ENCODE assay signal across 20 cellular contexts in genomic region chr9:16519001-16519400, GRCh38.
DNase-seq lines count a peak whose midpoint lies in the region; ATAC-seq and TF ChIP-seq lines count a peak whose summit lies in the region.
"Had no signal": no experiment of that assay in that cellular context is flagged by ENCODE, and none has a peak within 500 bp of the region (broad histone marks: within the 10 kb centered on the region; RNA-seq: fewer than 3 reads in every experiment).

No MANE protein-coding gene starts in this region.

- WGBS in endodermal cell (ENCODE audit: insufficient coverage in 1 of 2, insufficient read length in 1 of 2), 2 experiments, result 51% methylated on average over 2 of the region's 2 CpGs; no CpG with 5 or more reads in 1 of the 2 experiments
- 93% methylated on average over 2 of the region's 2 CpGs for WGBS in mesenchymal stem cell

- H3K36me3 ChIP-seq in HUES48 (ENCODE audit: control insufficient read depth, insufficient read depth, low read length) (no peaks in the 10 kb centered on the region), endodermal cell (ENCODE audit: control insufficient read depth, insufficient read depth, low read length) (no peaks in the 10 kb centered on the region), mesenchymal stem cell (ENCODE audit: control insufficient read depth in 1 of 2, insufficient read depth in 2 of 2, low read depth in 1 of 2, low read length in 2 of 2) (peaks cover 0 to 23% of the 10 kb centered on the region in 2 experiments), stomach smooth muscle (ENCODE audit: control insufficient read depth in 2 of 2, insufficient read depth in 2 of 2, low read length in 2 of 2) (no peaks in the 10 kb centered on the region)

- H2BK12ac ChIP-seq in mesenchymal stem cell (ENCODE audit: low read length in 2 of 2), result no peak overlapping the region

- H3K9me3 Mint-ChIP-seq in endodermal cell, result peaks cover 17% of the 10 kb centered on the region

- H2BK120ac ChIP-seq in mesenchymal stem cell (ENCODE audit: low read depth, low read length), result peak overlapping the region; percentile 1

- H3K23ac ChIP-seq in mesenchymal stem cell (ENCODE audit: low read length in 2 of 2), result no peak overlapping the region

- H3K9ac ChIP-seq in HUES48 (ENCODE audit: low read depth, low read length), result no peak overlapping the region
- H3K9ac ChIP-seq in endodermal cell (ENCODE audit: extremely low read depth, low read length, poor library complexity, severe bottlenecking), result no peak overlapping the region
- H3K9ac ChIP-seq in mesenchymal stem cell (ENCODE audit: low read length), result no peak overlapping the region
- no peak overlapping the region for H3K9ac ChIP-seq in stomach smooth muscle (ENCODE audit: low read length in 2 of 2)

- ATAC-seq in HG03108 (IDR thresholded peaks at IDR 0.05; ENCODE audit: unreplicated experiment), result no peak
- no peak for ATAC-seq in foreskin keratinocyte

- peaks cover 11% of the 10 kb centered on the region for H3K36me3 Mint-ChIP-seq in endodermal cell (ENCODE audit: low read depth)
- H3K36me3 Mint-ChIP-seq: CD8-positive, alpha-beta memory T cell had no signal

- H3K27me3 ChIP-seq in HUES48 (ENCODE audit: control insufficient read depth, insufficient read depth, low read length) (no peaks in the 10 kb centered on the region), endodermal cell (ENCODE audit: control insufficient read depth, insufficient read depth, low read length, poor library complexity, severe bottlenecking) (no peaks in the 10 kb centered on the region), mesenchymal stem cell (ENCODE audit: control insufficient read depth in 1 of 2, insufficient read depth in 1 of 2, low read length in 2 of 2) (no peaks in the 10 kb centered on the region), stomach smooth muscle (ENCODE audit: control insufficient read depth in 1 of 2, insufficient read depth in 2 of 2, low read length in 2 of 2) (no peaks in the 10 kb centered on the region), foreskin keratinocyte (no peaks in the 10 kb centered on the region)

- no peak for TF ChIP-seq CTCF in endodermal cell (conservative IDR thresholded peaks at IDR 0.05)
- TF ChIP-seq CTCF in foreskin keratinocyte (conservative IDR thresholded peaks at IDR 0.05), result no peak

- peaks cover 22% of the 10 kb centered on the region for H3K79me1 ChIP-seq in mesenchymal stem cell (replicated peaks; ENCODE audit: low read length, poor library complexity, severe bottlenecking)

- no peaks in the 10 kb centered on the region for H3K27me3 Mint-ChIP-seq in endodermal cell (ENCODE audit: insufficient read depth)

- H3K27ac ChIP-seq in HUES48 (ENCODE audit: low read depth, low read length) (peak overlapping the region; percentile 67), endodermal cell (ENCODE audit: low read depth, low read length) (no peak overlapping the region), mesenchymal stem cell (ENCODE audit: low read length, poor library complexity, severe bottlenecking) (no peak overlapping the region), stomach smooth muscle (ENCODE audit: low read length) (peak overlapping the region; percentile 32), foreskin keratinocyte (no peak overlapping the region)
- H3K27ac ChIP-seq: SK-N-MC had no signal

- no peak overlapping the region for H2BK5ac ChIP-seq in mesenchymal stem cell (ENCODE audit: low read depth, low read length, poor library complexity, severe bottlenecking)

- H2AK5ac ChIP-seq in mesenchymal stem cell (ENCODE audit: low read length, severe bottlenecking), result no peak overlapping the region

- H3K4me3 Mint-ChIP-seq in endodermal cell, result no peak overlapping the region
- H3K4me3 Mint-ChIP-seq: CD8-positive, alpha-beta memory T cell had no signal

- DNase-seq in endodermal cell, result peak; percentile 58
- no peak for DNase-seq in mesenchymal stem cell
- DNase-seq in foreskin keratinocyte, result no peak
- no peak for DNase-seq in NCI-H1048 (lab: John Stamatoyannopoulos, UW)
- DNase-seq in MV-4-11 (lab: John Stamatoyannopoulos, UW), result no peak
- DNase-seq: ACHN; C1 segment of cervical spinal cord; CD8-positive, alpha-beta memory T cell; DMS79; MM.1S; NCI-H1105; NCI-H1694 treated with DMSO at 0.1 percent for 48 hours; NCI-H2107; NCI-H510A treated with DMSO at 0.1 percent for 48 hours; NCI-H774; SHP77 had no signal

- no peak overlapping the region for H3K4me3 ChIP-seq in HUES48 (ENCODE audit: low read depth, low read length)
- no peak overlapping the region for H3K4me3 ChIP-seq in endodermal cell (ENCODE audit: low read length)
- no peak overlapping the region for H3K4me3 ChIP-seq in mesenchymal stem cell (ENCODE audit: insufficient read depth in 1 of 2, low read depth in 1 of 2, low read length in 2 of 2)
- H3K4me3 ChIP-seq in stomach smooth muscle (ENCODE audit: low read length in 2 of 2), result no peak overlapping the region
- H3K4me3 ChIP-seq: SK-N-MC had no signal

- no peak overlapping the region for H2AFZ ChIP-seq in mesenchymal stem cell (ENCODE audit: low read depth, low read length)

- H3K4me2 ChIP-seq in mesenchymal stem cell (ENCODE audit: low read length, poor library complexity, severe bottlenecking), result no peak overlapping the region

- H3K4me1 Mint-ChIP-seq in endodermal cell, result peaks cover 61% of the 10 kb centered on the region
- H3K4me1 Mint-ChIP-seq: CD8-positive, alpha-beta memory T cell had no signal

- H3K18ac ChIP-seq in mesenchymal stem cell (ENCODE audit: low read depth in 1 of 2, low read length in 2 of 2), result no peak overlapping the region

- no peak overlapping the region for H3K27ac Mint-ChIP-seq in endodermal cell

- H2BK15ac ChIP-seq in mesenchymal stem cell (ENCODE audit: low read depth, poor library complexity, severe bottlenecking), result no peak overlapping the region

- H3K14ac ChIP-seq in mesenchymal stem cell (ENCODE audit: low read length in 2 of 2), result no peak overlapping the region

- no peak overlapping the region for H4K91ac ChIP-seq in mesenchymal stem cell (ENCODE audit: low read length)

- H3K4me1 ChIP-seq in HUES48 (ENCODE audit: control insufficient read depth, insufficient read depth, low read length) (peaks cover 65% of the 10 kb centered on the region), endodermal cell (ENCODE audit: control insufficient read depth, insufficient read depth, low read length) (peaks cover 12% of the 10 kb centered on the region), mesenchymal stem cell (ENCODE audit: control insufficient read depth, insufficient read depth, low read depth, low read length) (peaks cover 5% of the 10 kb centered on the region), stomach smooth muscle (ENCODE audit: control insufficient read depth, insufficient read depth, low read length) (peaks cover 30% of the 10 kb centered on the region), foreskin keratinocyte (peaks cover 14% of the 10 kb centered on the region)

- H3K9me3 ChIP-seq in HUES48 (ENCODE audit: control insufficient read depth, insufficient read depth, low read length) (no peaks in the 10 kb centered on the region), endodermal cell (ENCODE audit: control insufficient read depth, low read length) (peaks cover 14% of the 10 kb centered on the region), mesenchymal stem cell (ENCODE audit: control insufficient read depth, low read length) (no peaks in the 10 kb centered on the region), stomach smooth muscle (ENCODE audit: control insufficient read depth in 2 of 2, low read length in 2 of 2) (no peaks in the 10 kb centered on the region)

- no peak overlapping the region for H3K4ac ChIP-seq in mesenchymal stem cell (ENCODE audit: low read depth in 1 of 2, low read length in 2 of 2)

- H4K8ac ChIP-seq in mesenchymal stem cell (ENCODE audit: low read length), result no peak overlapping the region

Comparison
In these comparisons a context has a peak if more than half of its experiments do, and no peak if none do; other contexts are left out.
1. H3K27ac ChIP-seq: peak in HUES48 (single experiment) and stomach smooth muscle (single experiment); none in endodermal cell (single experiment), mesenchymal stem cell (single experiment) and foreskin keratinocyte (single experiment).